ENCODE assay signal across 30 cellular contexts in genomic region chrX:41152221-41152620, GRCh38.
"Had no signal": no experiment of that assay in that cellular context is flagged by ENCODE, and none has a peak within 500 bp of the region (broad histone marks: within the 10 kb centered on the region; RNA-seq: fewer than 3 reads in every experiment).

No MANE protein-coding gene starts in this region.

- H3K9me3 Mint-ChIP-seq: activated naive CD4-positive, alpha-beta T cell treated with anti-CD3 and anti-CD28 coated beads, Interleukin-2, amount 10 ng/mL, durations not matched to agents 7 days and 5 days; activated naive CD8-positive, alpha-beta T cell treated with anti-CD3 and anti-CD28 coated beads, Interleukin-2, amount 10 ng/mL, durations not matched to agents 7 days and 5 days; activated T-helper 1 cell treated with anti-CD3 and anti-CD28 coated beads, Interleukin-12 subunit alpha, Interleukin-12 subunit beta, Interleukin-2, Interleukin-4 antibody, amounts not matched to agents 30 ng/mL and 10 ng/mL and 1 ng/mL, durations not matched to agents 14 hours and 24 hours and 36 hours; memory B cell; naive thymus-derived CD4-positive, alpha-beta T cell; stimulated activated effector memory CD8-positive, alpha-beta T cell treated with anti-CD3 and anti-CD28 coated beads, Interleukin-12 subunit alpha, Interleukin-12 subunit beta, amount 100 ng/mL, for 72 hours; stimulated activated naive CD8-positive, alpha-beta T cell treated with anti-CD3 and anti-CD28 coated beads, Interleukin-15, Interleukin-2, amounts not matched to agents 100 ng/mL and 50 ng/mL, for 24 hours; type B pancreatic cell had no signal

- H3K27me3 Mint-ChIP-seq: activated naive CD4-positive, alpha-beta T cell treated with anti-CD3 and anti-CD28 coated beads, Interleukin-2, amount 10 ng/mL, durations not matched to agents 7 days and 5 days; activated naive CD8-positive, alpha-beta T cell treated with anti-CD3 and anti-CD28 coated beads, Interleukin-2, amount 10 ng/mL, durations not matched to agents 7 days and 5 days; memory B cell; naive thymus-derived CD4-positive, alpha-beta T cell; progenitor cell of endocrine pancreas; stimulated activated naive CD8-positive, alpha-beta T cell treated with anti-CD3 and anti-CD28 coated beads, Interleukin-15, Interleukin-2, amounts not matched to agents 100 ng/mL and 50 ng/mL, for 24 hours; type B pancreatic cell had no signal

- FAIRE-seq: kidney had no signal

- H3K4me3 ChIP-seq: ascending aorta, coronary artery, dorsolateral prefrontal cortex, gastrocnemius medialis, ovary, right lobe of liver, thoracic aorta, uterus had no signal

- H3K4me1 Mint-ChIP-seq: activated naive CD4-positive, alpha-beta T cell treated with anti-CD3 and anti-CD28 coated beads, Interleukin-2, amount 10 ng/mL, durations not matched to agents 7 days and 5 days; activated naive CD8-positive, alpha-beta T cell treated with anti-CD3 and anti-CD28 coated beads, Interleukin-2, amount 10 ng/mL, durations not matched to agents 7 days and 5 days; memory B cell; stimulated activated effector memory CD8-positive, alpha-beta T cell treated with anti-CD3 and anti-CD28 coated beads, Interleukin-12 subunit alpha, Interleukin-12 subunit beta, amount 100 ng/mL, for 72 hours had no signal

- H3K27ac Mint-ChIP-seq: activated naive CD4-positive, alpha-beta T cell treated with anti-CD3 and anti-CD28 coated beads, Interleukin-2, amount 10 ng/mL, durations not matched to agents 7 days and 5 days; activated naive CD8-positive, alpha-beta T cell treated with anti-CD3 and anti-CD28 coated beads, Interleukin-2, amount 10 ng/mL, durations not matched to agents 7 days and 5 days; activated T-helper 1 cell treated with anti-CD3 and anti-CD28 coated beads, Interleukin-12 subunit alpha, Interleukin-12 subunit beta, Interleukin-2, Interleukin-4 antibody, amounts not matched to agents 30 ng/mL and 10 ng/mL and 1 ng/mL, durations not matched to agents 14 hours and 24 hours and 36 hours; memory B cell; progenitor cell of endocrine pancreas; stimulated activated effector memory CD8-positive, alpha-beta T cell treated with anti-CD3 and anti-CD28 coated beads, Interleukin-12 subunit alpha, Interleukin-12 subunit beta, amount 100 ng/mL, for 72 hours; stimulated activated naive CD8-positive, alpha-beta T cell treated with anti-CD3 and anti-CD28 coated beads, Interleukin-15, Interleukin-2, amounts not matched to agents 100 ng/mL and 50 ng/mL, for 24 hours; type B pancreatic cell had no signal

- DNase-seq: activated CD4-positive, alpha-beta T cell treated with anti-CD3 and anti-CD28 coated beads for 4 hours; activated CD4-positive, alpha-beta T cell treated with anti-CD3 and anti-CD28 coated beads, Interleukin-2, amount 50 U/mL, for 48 hours; activated CD8-positive, alpha-beta memory T cell treated with anti-CD3 and anti-CD28 coated beads for 24 hours; activated effector memory CD4-positive, alpha-beta T cell treated with anti-CD3 and anti-CD28 coated beads, Interleukin-2, amount 50 U/mL, for 16 hours; activated naive CD4-positive, alpha-beta T cell treated with anti-CD3 and anti-CD28 coated beads, Interleukin-2, amount 10 ng/mL, durations not matched to agents 7 days and 5 days; activated naive CD8-positive, alpha-beta T cell treated with anti-CD3 and anti-CD28 coated beads, Interleukin-2, amount 10 ng/mL, durations not matched to agents 7 days and 5 days; activated T-cell treated with anti-CD3 and anti-CD28 coated beads, Interleukin-2, amount 50 U/mL, for 1 hour; brain microvascular endothelial cell; dorsolateral prefrontal cortex; effector memory CD4-positive, alpha-beta T cell; erythroblast; gastrocnemius medialis; glutamatergic neuron; kidney; left colon; midbrain; naive thymus-derived CD4-positive, alpha-beta T cell; ovary; right lobe of liver; stimulated activated CD4-positive, alpha-beta T cell treated with anti-CD3 and anti-CD28 coated beads, Interleukin-4, amount 100 ng/mL, for 24 hours; uterus had no signal

- H3K4me1 ChIP-seq: ascending aorta, gastrocnemius medialis, uterus had no signal

- H3K4me3 Mint-ChIP-seq: activated naive CD4-positive, alpha-beta T cell treated with anti-CD3 and anti-CD28 coated beads, Interleukin-2, amount 10 ng/mL, durations not matched to agents 7 days and 5 days; activated naive CD8-positive, alpha-beta T cell treated with anti-CD3 and anti-CD28 coated beads, Interleukin-2, amount 10 ng/mL, durations not matched to agents 7 days and 5 days; activated T-helper 1 cell treated with anti-CD3 and anti-CD28 coated beads, Interleukin-12 subunit alpha, Interleukin-12 subunit beta, Interleukin-2, Interleukin-4 antibody, amounts not matched to agents 30 ng/mL and 10 ng/mL and 1 ng/mL, durations not matched to agents 14 hours and 24 hours and 36 hours; memory B cell; naive thymus-derived CD4-positive, alpha-beta T cell; stimulated activated effector memory CD8-positive, alpha-beta T cell treated with anti-CD3 and anti-CD28 coated beads, Interleukin-12 subunit alpha, Interleukin-12 subunit beta, amount 100 ng/mL, for 72 hours; stimulated activated naive CD8-positive, alpha-beta T cell treated with anti-CD3 and anti-CD28 coated beads, Interleukin-15, Interleukin-2, amounts not matched to agents 100 ng/mL and 50 ng/mL, for 24 hours; type B pancreatic cell had no signal

- ATAC-seq: gastrocnemius medialis; left colon; naive thymus-derived CD4-positive, alpha-beta T cell; right lobe of liver; stimulated activated effector memory CD8-positive, alpha-beta T cell treated with anti-CD3 and anti-CD28 coated beads, Interleukin-12 subunit alpha, Interleukin-12 subunit beta, amount 100 ng/mL, for 72 hours had no signal

- H3K36me3 ChIP-seq: ovary, uterus had no signal

- H3K27me3 ChIP-seq: ascending aorta, brain microvascular endothelial cell, dorsolateral prefrontal cortex, gastrocnemius medialis, ovary, right lobe of liver had no signal

- H3K9me3 ChIP-seq: ascending aorta, gastrocnemius medialis, ovary, right lobe of liver, thoracic aorta, uterus had no signal

- H3K27ac ChIP-seq: ascending aorta, brain microvascular endothelial cell, coronary artery, dorsolateral prefrontal cortex, gastrocnemius medialis, ovary, right lobe of liver, thoracic aorta, uterus had no signal
